8 cellular contexts compared by ENCODE assay signal in genomic region chr9:118522093-118523028, GRCh38.
DNase-seq lines count a peak whose midpoint lies in the region; TF ChIP-seq lines count a peak whose summit lies in the region.

No MANE protein-coding gene starts in this region.

- H4K20me1 ChIP-seq in KMS-11 (ENCODE audit: insufficient read depth), result no peaks in the 10 kb centered on the region

- no peaks in the 10 kb centered on the region for H3K9me3 ChIP-seq in HAP-1

- H3K27ac ChIP-seq in KMS-11, result no peak overlapping the region

- TF ChIP-seq CTCF in AG09319 (IDR thresholded peaks at IDR 0.05; ENCODE audit: low read depth, low read length), result peak; percentile 69
- TF ChIP-seq CTCF in GM12864 (IDR thresholded peaks at IDR 0.05; ENCODE audit: low read depth, low read length, missing control alignments), result peak; percentile 87
- peak; percentile 55 for TF ChIP-seq CTCF in KMS-11 (conservative IDR thresholded peaks at IDR 0.05; ENCODE audit: low read depth, low read length)
- TF ChIP-seq CTCF in fibroblast of villous mesenchyme (IDR thresholded peaks at IDR 0.05; ENCODE audit: insufficient read depth, low read depth, low read length), result peak; percentile 72
- peak; percentile 86 for TF ChIP-seq CTCF in retinal pigment epithelial cell (conservative IDR thresholded peaks at IDR 0.05; ENCODE audit: low read depth, low read length)

- DNase-seq in AG09319 (ENCODE audit: extremely low read depth, low read depth) (peak; percentile 7), GM12864 (ENCODE audit: low read depth) (peak; percentile 22), HAP-1 (ENCODE audit: low spot score in 2 of 2) (peak; percentile 40 to 65), SKM-1 (lab: John Stamatoyannopoulos, UW; ENCODE audit: unreplicated experiment) (peak; percentile 16), fibroblast of villous mesenchyme (ENCODE audit: low read depth) (peak; percentile 58), retinal pigment epithelial cell (ENCODE audit: low read depth) (peak; percentile 35)
- DNase-seq in activated CD4-positive, CD25-positive, alpha-beta regulatory T cell (lab: John Stamatoyannopoulos, UW), result no peak

- H3K27me3 ChIP-seq in HAP-1 (ENCODE audit: low read depth) (no peaks in the 10 kb centered on the region), KMS-11 (ENCODE audit: insufficient read depth, low read depth) (no peaks in the 10 kb centered on the region)

- in situ Hi-C loops in HAP-1 (cut with MboI; ENCODE audit: low sequenced_read_pairs), result no loop called here

- H3K36me3 ChIP-seq in HAP-1 (replicated peaks) (no peaks in the 10 kb centered on the region), KMS-11 (ENCODE audit: insufficient read depth) (no peaks in the 10 kb centered on the region)

- H2AFZ ChIP-seq in KMS-11 (ENCODE audit: low read depth), result no peak overlapping the region

- no peak overlapping the region for H3K4me2 ChIP-seq in KMS-11

- no peaks in the 10 kb centered on the region for H3K79me2 ChIP-seq in KMS-11 (ENCODE audit: insufficient read depth, low read depth)

- H3K4me3 ChIP-seq in GM12864 (ENCODE audit: low read depth, low read length), result no peak overlapping the region
- H3K4me3 ChIP-seq in HAP-1, result no peak overlapping the region
- H3K4me3 ChIP-seq in KMS-11 (IDR thresholded peaks at IDR 0.05; ENCODE audit: insufficient read depth, low read depth, low read length), result no peak overlapping the region
- H3K4me3 ChIP-seq in fibroblast of villous mesenchyme (ENCODE audit: low read depth, low read length), result no peak overlapping the region
- no peak overlapping the region for H3K4me3 ChIP-seq in retinal pigment epithelial cell (ENCODE audit: low read length)

- H3K4me1 ChIP-seq in HAP-1, result no peaks in the 10 kb centered on the region
- no peaks in the 10 kb centered on the region for H3K4me1 ChIP-seq in KMS-11 (ENCODE audit: low read depth, poor library complexity, severe bottlenecking)

- no peak overlapping the region for H3K9ac ChIP-seq in KMS-11

Comparison
In these comparisons a context has a peak if more than half of its experiments do, and no peak if none do; other contexts are left out.
1. DNase-seq: peak in AG09319 (single experiment), GM12864 (single experiment), HAP-1 (2 of 2), SKM-1 (single experiment), fibroblast of villous mesenchyme (single experiment) and retinal pigment epithelial cell (single experiment); none in activated CD4-positive, CD25-positive, alpha-beta regulatory T cell (0 of 4).
2. Peak in every context shown above with its lines, with median percentiles within 50 percentile points of each other: CTCF ChIP-seq.